Comparison of ENCODE assay signal across 11 cellular contexts in genomic region chr7:102992820-102993531, GRCh38.
DNase-seq lines count a peak whose midpoint lies in the region; FAIRE-seq and TF ChIP-seq lines count a peak whose summit lies in the region.
"Had no signal": no experiment of that assay in that cellular context is flagged by ENCODE, and none has a peak within 500 bp of the region (broad histone marks: within the 10 kb centered on the region; RNA-seq: fewer than 3 reads in every experiment).

No MANE protein-coding gene starts in this region.

- H3K9me3 Mint-ChIP-seq in nephron progenitor cell = peaks cover 4% of the 10 kb centered on the region
- no peaks in the 10 kb centered on the region for H3K9me3 Mint-ChIP-seq in activated T-helper 1 cell treated with anti-CD3 and anti-CD28 coated beads, Interleukin-12 subunit alpha, Interleukin-12 subunit beta, Interleukin-2, Interleukin-4 antibody, amounts not matched to agents 30 ng/mL and 10 ng/mL and 1 ng/mL, durations not matched to agents 14 hours and 24 hours and 36 hours
- no peaks in the 10 kb centered on the region for H3K9me3 Mint-ChIP-seq in activated naive CD4-positive, alpha-beta T cell treated with anti-CD3 and anti-CD28 coated beads for 36 hours
- H3K9me3 Mint-ChIP-seq: stimulated activated naive B cell treated with anti-CD40 and anti-IgM and Interleukin-4, amounts not matched to agents 10 μg/mL and 1 μg/mL and 100 μg/mL, for 72 hours had no signal

- H3K4me1 Mint-ChIP-seq in nephron progenitor cell = peaks cover 17% of the 10 kb centered on the region
- peaks cover 7% of the 10 kb centered on the region for H3K4me1 Mint-ChIP-seq in activated T-helper 1 cell treated with anti-CD3 and anti-CD28 coated beads, Interleukin-12 subunit alpha, Interleukin-12 subunit beta, Interleukin-2, Interleukin-4 antibody, amounts not matched to agents 30 ng/mL and 10 ng/mL and 1 ng/mL, durations not matched to agents 14 hours and 24 hours and 36 hours (ENCODE audit: low read depth)
- H3K4me1 Mint-ChIP-seq in activated naive CD4-positive, alpha-beta T cell treated with anti-CD3 and anti-CD28 coated beads for 36 hours (ENCODE audit: low read depth) = peaks cover 3% of the 10 kb centered on the region

- H3K4me3 Mint-ChIP-seq in nephron progenitor cell = no peak overlapping the region
- no peak overlapping the region for H3K4me3 Mint-ChIP-seq in activated T-helper 1 cell treated with anti-CD3 and anti-CD28 coated beads, Interleukin-12 subunit alpha, Interleukin-12 subunit beta, Interleukin-2, Interleukin-4 antibody, amounts not matched to agents 30 ng/mL and 10 ng/mL and 1 ng/mL, durations not matched to agents 14 hours and 24 hours and 36 hours
- H3K4me3 Mint-ChIP-seq in activated naive CD4-positive, alpha-beta T cell treated with anti-CD3 and anti-CD28 coated beads for 36 hours = no peak overlapping the region
- H3K4me3 Mint-ChIP-seq: stimulated activated naive B cell treated with anti-CD40 and anti-IgM and Interleukin-4, amounts not matched to agents 10 μg/mL and 1 μg/mL and 100 μg/mL, for 72 hours had no signal

- no peaks in the 10 kb centered on the region for H3K27me3 Mint-ChIP-seq in nephron progenitor cell (ENCODE audit: low read depth, poor library complexity)
- H3K27me3 Mint-ChIP-seq in activated T-helper 1 cell treated with anti-CD3 and anti-CD28 coated beads, Interleukin-12 subunit alpha, Interleukin-12 subunit beta, Interleukin-2, Interleukin-4 antibody, amounts not matched to agents 30 ng/mL and 10 ng/mL and 1 ng/mL, durations not matched to agents 14 hours and 24 hours and 36 hours (ENCODE audit: insufficient read depth) = peaks cover 3% of the 10 kb centered on the region
- H3K27me3 Mint-ChIP-seq in activated naive CD4-positive, alpha-beta T cell treated with anti-CD3 and anti-CD28 coated beads for 36 hours (ENCODE audit: low read depth) = no peaks in the 10 kb centered on the region
- H3K27me3 Mint-ChIP-seq: stimulated activated naive B cell treated with anti-CD40 and anti-IgM and Interleukin-4, amounts not matched to agents 10 μg/mL and 1 μg/mL and 100 μg/mL, for 72 hours had no signal

- no peak overlapping the region for H3K4me3 ChIP-seq in AG10803 (ENCODE audit: low read length)

- H3K36me3 Mint-ChIP-seq in nephron progenitor cell (ENCODE audit: low read depth) = peaks cover 4% of the 10 kb centered on the region
- H3K36me3 Mint-ChIP-seq in activated T-helper 1 cell treated with anti-CD3 and anti-CD28 coated beads, Interleukin-12 subunit alpha, Interleukin-12 subunit beta, Interleukin-2, Interleukin-4 antibody, amounts not matched to agents 30 ng/mL and 10 ng/mL and 1 ng/mL, durations not matched to agents 14 hours and 24 hours and 36 hours (ENCODE audit: low read depth) = no peaks in the 10 kb centered on the region
- no peaks in the 10 kb centered on the region for H3K36me3 Mint-ChIP-seq in activated naive CD4-positive, alpha-beta T cell treated with anti-CD3 and anti-CD28 coated beads for 36 hours (ENCODE audit: low read depth)
- H3K36me3 Mint-ChIP-seq: stimulated activated naive B cell treated with anti-CD40 and anti-IgM and Interleukin-4, amounts not matched to agents 10 μg/mL and 1 μg/mL and 100 μg/mL, for 72 hours had no signal

- peak; percentile 96 for FAIRE-seq in endometrium (lab: Jason Lieb, UNC)

- CTCF ChIA-PET in activated naive CD4-positive, alpha-beta T cell treated with anti-CD3 and anti-CD28 coated beads for 36 hours (lab: Charles Lee) = no interaction called here

- TF ChIP-seq CTCF in AG10803 (conservative IDR thresholded peaks at IDR 0.05; ENCODE audit: low read length) (no peak), nephron progenitor cell (IDR thresholded peaks at IDR 0.05) (no peak)

- intact Hi-C loops in activated T-helper 1 cell treated with anti-CD3 and anti-CD28 coated beads, Interleukin-12 subunit alpha, Interleukin-12 subunit beta, Interleukin-2, Interleukin-4 antibody, amounts not matched to agents 30 ng/mL and 10 ng/mL and 1 ng/mL, durations not matched to agents 14 hours and 24 hours and 36 hours (cut with micrococcal nuclease) = no loop called here
- intact Hi-C loops in activated naive CD4-positive, alpha-beta T cell treated with anti-CD3 and anti-CD28 coated beads for 36 hours (cut with micrococcal nuclease) = no loop called here

- DNase-seq in AG10803 (ENCODE audit: low read depth) = peak; percentile 47
- DNase-seq in NCI-H226 = peak; percentile 77
- no peak for DNase-seq in nephron progenitor cell
- no peak for DNase-seq in activated T-helper 1 cell treated with anti-CD3 and anti-CD28 coated beads, Interleukin-12 subunit alpha, Interleukin-12 subunit beta, Interleukin-2, Interleukin-4 antibody, amounts not matched to agents 30 ng/mL and 10 ng/mL and 1 ng/mL, durations not matched to agents 14 hours and 24 hours and 36 hours (ENCODE audit: low spot score)
- no peak for DNase-seq in activated naive CD4-positive, alpha-beta T cell treated with anti-CD3 and anti-CD28 coated beads for 36 hours
- no peak for DNase-seq in NK-92 (lab: John Stamatoyannopoulos, UW; ENCODE audit: unreplicated experiment)
- DNase-seq in Kasumi-1 (lab: John Stamatoyannopoulos, UW) = no peak
- DNase-seq: NCI-H1092; stimulated activated naive B cell treated with anti-CD40 and anti-IgM and Interleukin-4, amounts not matched to agents 10 μg/mL and 1 μg/mL and 100 μg/mL, for 72 hours; T-helper 9 cell had no signal

- H3K27ac Mint-ChIP-seq in nephron progenitor cell = peak overlapping the region; percentile 33
- H3K27ac Mint-ChIP-seq in activated T-helper 1 cell treated with anti-CD3 and anti-CD28 coated beads, Interleukin-12 subunit alpha, Interleukin-12 subunit beta, Interleukin-2, Interleukin-4 antibody, amounts not matched to agents 30 ng/mL and 10 ng/mL and 1 ng/mL, durations not matched to agents 14 hours and 24 hours and 36 hours = no peak overlapping the region
- no peak overlapping the region for H3K27ac Mint-ChIP-seq in activated naive CD4-positive, alpha-beta T cell treated with anti-CD3 and anti-CD28 coated beads for 36 hours
- H3K27ac Mint-ChIP-seq: stimulated activated naive B cell treated with anti-CD40 and anti-IgM and Interleukin-4, amounts not matched to agents 10 μg/mL and 1 μg/mL and 100 μg/mL, for 72 hours had no signal

Comparison
In these comparisons a context has a peak if more than half of its experiments do, and no peak if none do; other contexts are left out.
1. DNase-seq: peak in AG10803 (single experiment) and NCI-H226 (single experiment); none in nephron progenitor cell (single experiment), activated T-helper 1 cell treated with anti-CD3 and anti-CD28 coated beads, Interleukin-12 subunit alpha, Interleukin-12 subunit beta, Interleukin-2, Interleukin-4 antibody, amounts not matched to agents 30 ng/mL and 10 ng/mL and 1 ng/mL, durations not matched to agents 14 hours and 24 hours and 36 hours (single experiment), activated naive CD4-positive, alpha-beta T cell treated with anti-CD3 and anti-CD28 coated beads for 36 hours (single experiment), NK-92 (single experiment) and Kasumi-1 (0 of 2).